20 cellular contexts compared by ENCODE assay signal in genomic region chr11:76911415-76911808, GRCh38. TPM values are rescaled to one million over a fixed set of nuclear protein-coding genes. Genes with fewer than 3 reads are reported as not detected.
A peak's percentile ranks its signal among the peaks of the same experiment; 100 is the strongest.
DNase-seq lines count a peak whose midpoint lies in the region; ATAC-seq, FAIRE-seq and TF ChIP-seq lines count a peak whose summit lies in the region.
"Had no signal": no experiment of that assay in that cellular context is flagged by ENCODE, and none has a peak within 500 bp of the region (broad histone marks: within the 10 kb centered on the region; RNA-seq: fewer than 3 reads in every experiment).

No MANE protein-coding gene starts in this region.

- CTCF ChIA-PET in K562 (lab: Yijun Ruan, JAX; ENCODE audit: low intra/inter-chr PET ratio) = no interaction called here

- TF ChIP-seq POLR2A in K562 (conservative IDR thresholded peaks at IDR 0.05) = no peak

- no peak overlapping the region for H3K4me3 ChIP-seq in GM23248
- no peak overlapping the region for H3K4me3 ChIP-seq in K562
- H3K4me3 ChIP-seq in kidney (ENCODE audit: low read length in 2 of 2) = peak overlapping the region in 1 of 2 donors; percentile 18
- no peak overlapping the region for H3K4me3 ChIP-seq in skeletal muscle tissue (ENCODE audit: low read length in 3 of 3)
- H3K4me3 ChIP-seq: GM12878, Peyer's patch had no signal

- H3K9ac ChIP-seq in GM23248 = no peak overlapping the region
- H3K9ac ChIP-seq in K562 (ENCODE audit: insufficient read depth in 1 of 2, low read depth in 2 of 2, low read length in 2 of 2) = no peak overlapping the region
- no peak overlapping the region for H3K9ac ChIP-seq in kidney (ENCODE audit: low read length in 2 of 2)
- no peak overlapping the region for H3K9ac ChIP-seq in skeletal muscle tissue (ENCODE audit: low read depth in 1 of 3, low read length in 3 of 3)
- H3K9ac ChIP-seq: KMS-11 had no signal

- no peak for TF ChIP-seq CTCF in K562 (IDR thresholded peaks at IDR 0.05 in 2 of 3, conservative IDR thresholded peaks at IDR 0.05 in 1 of 3; ENCODE audit: insufficient read depth in 2 of 3, low read depth in 1 of 3, low read length in 3 of 3)
- TF ChIP-seq CTCF in kidney (IDR thresholded peaks at IDR 0.05; ENCODE audit: borderline replicate concordance, extremely low read depth, insufficient read depth) = no peak

- POLR2A ChIA-PET in K562 (lab: Yijun Ruan, JAX) = interaction anchor here (1.0 kb wide), 1 partner anchor 16 kb away, joined by 3 read pairs; no protein-coding TSS in a partner anchor

- H3K4me1 ChIP-seq in GM23248 (ENCODE audit: insufficient read depth) (0 out of 2 replicates have a peak, but pooled peaks cover 4% of the 10 kb centered on the region), K562 (replicated peaks in 1 of 2; ENCODE audit: control insufficient read depth in 2 of 2, insufficient read depth in 2 of 2, low read length in 2 of 2) (peaks cover 0 to 9% of the 10 kb centered on the region in 2 experiments; a peak in 2 of 5 replicates), kidney (ENCODE audit: control insufficient read depth in 1 of 2, insufficient read depth in 1 of 2, low read depth in 1 of 2, low read length in 2 of 2) (no peaks in the 10 kb centered on the region), skeletal muscle tissue (ENCODE audit: control insufficient read depth in 3 of 3, insufficient read depth in 3 of 3, low read length in 3 of 3) (peaks cover 0 to 4% (median 0%) of the 10 kb centered on the region in 3 donors)
- H3K4me1 ChIP-seq: Peyer's patch had no signal

- H2AFZ ChIP-seq in GM23248 (peak overlapping the region; percentile 42; the same call in 1 of the 2 replicates), K562 (ENCODE audit: low read depth, low read length) (no peak overlapping the region)

- H3K27ac ChIP-seq in GM23248 (no peak overlapping the region), K562 (ENCODE audit: extremely low read depth, low read depth, low read length) (no peak overlapping the region), kidney (ENCODE audit: low read depth in 2 of 2, low read length in 2 of 2) (peak overlapping the region; percentile 33 to 46), skeletal muscle tissue (ENCODE audit: low read depth, low read length) (peak overlapping the region; percentile 69)
- H3K27ac ChIP-seq: HL-60, KMS-11, Peyer's patch had no signal

- intact Hi-C loops in K562 (cut with micrococcal nuclease) = no loop called here
- intact Hi-C loops in kidney (cut with DNase I) = loop anchor here (10.0 kb wide), 1 partner anchor 97 kb away; no protein-coding TSS in a partner anchor

- WGBS in GM23248 (ENCODE audit: low coverage in 1 of 2, low lambda C conversion rate in 2 of 2, missing lambda C conversion rate in 2 of 2), 2 experiments = 32 to 39% methylated on average over 1 of the region's 1 CpG
- 11% methylated on average over 1 of the region's 1 CpG for WGBS in K562 (ENCODE audit: insufficient coverage, low coverage, missing lambda C conversion rate)

- no peak for TF ChIP-seq EP300 in K562 (IDR thresholded peaks at IDR 0.05; ENCODE audit: low read length)

- FAIRE-seq in K562 (lab: Jason Lieb, UNC) (peak; percentile 15), kidney (lab: Jason Lieb, UNC) (no peak)
- FAIRE-seq: GM12878, GM18507 had no signal

- no peaks in the 10 kb centered on the region for H3K36me3 ChIP-seq in GM23248 (ENCODE audit: low read depth)
- H3K36me3 ChIP-seq in K562 (ENCODE audit: control insufficient read depth, insufficient read depth, low read length) = no peaks in the 10 kb centered on the region
- no peaks in the 10 kb centered on the region for H3K36me3 ChIP-seq in kidney (ENCODE audit: control insufficient read depth in 1 of 2, insufficient read depth in 2 of 2, low read length in 2 of 2)
- peaks cover 0 to under 1% (median 0%) of the 10 kb centered on the region in 3 donors for H3K36me3 ChIP-seq in skeletal muscle tissue (ENCODE audit: control insufficient read depth in 3 of 3, insufficient read depth in 3 of 3, low read length in 3 of 3)
- H3K36me3 ChIP-seq: Peyer's patch had no signal

- H3K9me3 ChIP-seq in GM23248 (ENCODE audit: low read depth) = no peaks in the 10 kb centered on the region
- H3K9me3 ChIP-seq in K562 (replicated peaks; ENCODE audit: control insufficient read depth, insufficient read depth, low read depth, low read length) = no peaks in the 10 kb centered on the region; the same call in 1 of the 2 replicates
- peaks cover 0 to under 1% of the 10 kb centered on the region in 2 donors for H3K9me3 ChIP-seq in kidney (ENCODE audit: control insufficient read depth in 1 of 2, low read length in 2 of 2)
- H3K9me3 ChIP-seq in skeletal muscle tissue (ENCODE audit: control insufficient read depth in 3 of 3, low read length in 3 of 3) = no peaks in the 10 kb centered on the region
- H3K9me3 ChIP-seq: Peyer's patch had no signal

- DNase-seq in GM23248 (no peak), K562 (ENCODE audit: extremely low read depth in 1 of 4, low spot score in 3 of 4) (no peak), kidney (no peak), OCI-M1 (lab: John Stamatoyannopoulos, UW) (no peak), ureter (ENCODE audit: low spot score) (no peak), HUDEP-2 (lab: John Stamatoyannopoulos, UW; ENCODE audit: unreplicated experiment in 76 of 76) (no peak)
- DNase-seq: AML-193, Calu3, NCI-H1092, NCI-H1694, NCI-H446 treated with DMSO at 0.1 percent for 48 hours, NCI-H748 treated with DMSO at 0.1 percent for 48 hours, SHP77 treated with DMSO at 0.1 percent for 48 hours had no signal

- BruUV-seq in K562 (replicated peaks; lab: Mats Ljungman, UMichigan) = no TSS peak

- H3K4me2 ChIP-seq in GM23248 (ENCODE audit: unreplicated experiment) (no peak overlapping the region), K562 (ENCODE audit: insufficient read depth, low read length) (no peak overlapping the region; the same call in 1 of the 2 replicates)
- H3K4me2 ChIP-seq: KMS-11 had no signal

- in situ Hi-C loops in GM23248 (cut with MboI) (loop anchor here (10.0 kb wide), 2 partner anchors 97 to 187 kb away; no protein-coding TSS in a partner anchor), K562 (cut with MboI) (no loop called here)

- no peaks in the 10 kb centered on the region for H3K27me3 ChIP-seq in GM23248 (replicated peaks; ENCODE audit: insufficient read depth)
- no peaks in the 10 kb centered on the region for H3K27me3 ChIP-seq in K562 (ENCODE audit: control insufficient read depth in 2 of 2, insufficient read depth in 2 of 2, low read length in 2 of 2)
- no peaks in the 10 kb centered on the region for H3K27me3 ChIP-seq in skeletal muscle tissue (ENCODE audit: control insufficient read depth in 3 of 3, insufficient read depth in 3 of 3, low read length in 3 of 3)
- H3K27me3 ChIP-seq: Peyer's patch had no signal

- no peaks in the 10 kb centered on the region for H3F3A ChIP-seq in GM23248 (ENCODE audit: insufficient read depth)

- H3K79me2 ChIP-seq in GM23248 (ENCODE audit: insufficient read depth) = no peaks in the 10 kb centered on the region
- H3K79me2 ChIP-seq in K562 (ENCODE audit: control insufficient read depth, insufficient read depth, low read length) = no peaks in the 10 kb centered on the region; the same call in 2 of the 3 replicates

- H3K9me1 ChIP-seq in K562 (ENCODE audit: control insufficient read depth, insufficient read depth, low read length) = no peaks in the 10 kb centered on the region

- no peaks in the 10 kb centered on the region for H3K9me2 ChIP-seq in GM23248 (ENCODE audit: insufficient read depth)

- H4K20me1 ChIP-seq in GM23248 (ENCODE audit: insufficient read depth) (no peaks in the 10 kb centered on the region), K562 (replicated peaks; ENCODE audit: control insufficient read depth, insufficient read depth, low read length) (no peaks in the 10 kb centered on the region)

- TF ChIP-seq RAD21 in K562 (CRISPR knock-in tag; conservative IDR thresholded peaks at IDR 0.05 in 1 of 2, IDR thresholded peaks at IDR 0.05 in 1 of 2) = no peak

- no peak for ATAC-seq in K562
- no peak for ATAC-seq in HG03354 (IDR thresholded peaks at IDR 0.05; ENCODE audit: poor library complexity, severe bottlenecking, unreplicated experiment)
- ATAC-seq: GM12878 had no signal

TF ChIP-seq in K562, 482 proteins besides CTCF, POLR2A, EP300 and RAD21 (continues in another document):
- TF ChIP-seq HIVEP1 (CRISPR knock-in tag; IDR thresholded peaks at IDR 0.05) (0 out of 2 replicates have a peak, but pooled peaks have one; percentile 69), RBBP5 (IDR thresholded peaks at IDR 0.05; ENCODE audit: borderline replicate concordance, insufficient read depth, low read length, poor library complexity, severe bottlenecking) (no peak), JUN (IDR thresholded peaks at IDR 0.05; ENCODE audit: borderline replicate concordance, low read depth, low read length) (no peak), JUN (CRISPR knock-in tag; IDR thresholded peaks at IDR 0.05; ENCODE audit: borderline replicate concordance) (no peak)

RNA-seq across cellular contexts. Expression of gene ACER3, which starts 50.7 kb away (rescaled TPM):
- total RNA-seq in GM23248 (2014; rRNA removed; shearing (Covaris generic)) = 10.2 and 37.9 TPM in 2 replicates
- polyA plus RNA-seq in GM23248 (2016; fragmentation: Nextera tagmentation; extraction: Ambion mirVana) (9.1 and 12.0 TPM in 2 replicates), K562 (2011; rRNA removed) (18.7 and 23.8 TPM in 2 replicates), K562 (2014; fragmentation: Illumina TruSeq; extraction: Trizol) (8.2 and 11.3 TPM in 2 replicates), K562 (2014; fragmentation: Nextera tagmentation; extraction: Ambion mirVana) (1 to 10 TPM; 2.0 to 3.0 TPM), K562 (2014; rRNA removed) (6.1 and 6.2 TPM in 2 replicates), kidney (ENCODE audit: insufficient read depth, low read depth, low replicate concordance) (5.9 TPM)
- total RNA-seq in K562 (2011; cell fraction: chromatin; rRNA removed; ENCODE audit: low replicate concordance) = 28.7 and 32.1 TPM in 2 replicates
- 16.7 and 18.3 TPM in 2 replicates for total RNA-seq in K562 (2011; cell fraction: nucleolus; rRNA removed)
- 17.2 and 24.5 TPM in 2 replicates for total RNA-seq in K562 (2011; cell fraction: nucleoplasm; rRNA removed)
- total RNA-seq in K562 (2014; rRNA removed) (5.6 and 7.5 TPM in 2 replicates), K562 (2014; rRNA removed; fragmentation: Illumina TruSeq; extraction: Trizol) (9.5 and 13.3 TPM in 2 replicates), K562 (2015; rRNA removed; fragmentation: Illumina TruSeq; extraction: Trizol) (8.6 and 10.3 TPM in 2 replicates), K562 (2021) (10.5 and 13.1 TPM in 2 replicates), kidney (35.3 TPM), skeletal muscle tissue (7.3 TPM), ureter (33.4 TPM)
- polyA plus RNA-seq in K562 (2011; cell fraction: cytosol; rRNA removed) = 6.5 and 9.3 TPM in 2 replicates
- 11.8 and 12.2 TPM in 2 replicates for polyA plus RNA-seq in K562 (2011; cell fraction: nucleus; rRNA removed)
- 6.9 and 7.1 TPM in 2 replicates for polyA plus RNA-seq in K562 (2012)
- polyA minus RNA-seq in K562 (2011; rRNA and poly(A)+ RNA removed) = 21.6 and 23.6 TPM in 2 replicates
- polyA minus RNA-seq in K562 (2011; cell fraction: cytosol; rRNA and poly(A)+ RNA removed) = 5.0 and 5.7 TPM in 2 replicates
- 14.5 and 14.7 TPM in 2 replicates for polyA minus RNA-seq in K562 (2011; cell fraction: nucleus; rRNA and poly(A)+ RNA removed)

Comparison
In these comparisons a context has a peak if more than half of its experiments do, and no peak if none do; other contexts are left out.
1. H3K27ac ChIP-seq: peak in kidney (2 of 2) and skeletal muscle tissue (single experiment); none in GM23248 (single experiment) and K562 (single experiment).